In the genomic region with DNA sequence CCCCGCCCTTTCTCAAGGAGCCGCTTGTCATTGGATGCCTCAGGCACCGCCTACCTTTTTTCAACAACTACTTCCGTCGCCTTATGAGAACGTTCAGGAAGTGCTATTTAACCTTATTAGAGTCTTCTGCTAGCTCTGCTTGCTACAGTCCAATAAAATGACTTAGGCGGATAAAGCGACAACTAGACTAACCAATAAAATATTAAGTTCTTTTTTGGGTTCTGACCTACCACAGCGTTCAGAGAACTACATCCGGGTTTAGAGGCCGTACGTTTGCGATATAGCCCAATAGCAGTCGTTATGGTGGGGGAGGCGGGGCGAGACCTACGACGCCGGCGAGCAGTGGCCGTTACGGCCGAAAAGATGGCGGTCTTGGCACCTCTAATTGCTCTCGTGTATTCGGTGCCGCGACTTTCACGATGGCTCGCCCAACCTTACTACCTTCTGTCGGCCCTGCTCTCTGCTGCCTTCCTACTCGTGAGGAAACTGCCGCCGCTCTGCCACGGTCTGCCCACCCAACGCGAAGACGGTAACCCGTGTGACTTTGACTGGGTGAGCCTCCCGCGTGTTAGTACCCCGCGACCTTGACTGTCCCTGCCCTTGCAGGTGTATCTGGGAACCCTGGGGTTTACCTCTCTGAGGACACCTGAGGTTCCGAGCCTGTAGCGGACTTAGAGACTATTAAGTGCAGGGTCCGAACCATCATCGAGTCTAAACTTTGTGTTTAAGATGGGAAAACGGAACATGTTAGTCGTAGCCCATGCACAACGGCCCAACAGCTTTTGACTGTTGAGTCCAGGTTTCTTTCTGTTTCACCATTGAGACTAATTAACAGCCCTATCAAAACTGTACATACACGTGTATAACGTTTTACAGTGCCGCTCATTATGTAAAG, we compare ENCODE assay signal across 1 cellular context.
TF ChIP-seq lines count a peak whose summit lies in the region.

A gene with protein sequence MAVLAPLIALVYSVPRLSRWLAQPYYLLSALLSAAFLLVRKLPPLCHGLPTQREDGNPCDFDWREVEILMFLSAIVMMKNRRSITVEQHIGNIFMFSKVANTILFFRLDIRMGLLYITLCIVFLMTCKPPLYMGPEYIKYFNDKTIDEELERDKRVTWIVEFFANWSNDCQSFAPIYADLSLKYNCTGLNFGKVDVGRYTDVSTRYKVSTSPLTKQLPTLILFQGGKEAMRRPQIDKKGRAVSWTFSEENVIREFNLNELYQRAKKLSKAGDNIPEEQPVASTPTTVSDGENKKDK (plus strand): TSS at position 338 of the 895 bp plus-strand sequence. CDS start 26 bp downstream, at position 364.

TF ChIP-seq in HepG2, 621 proteins besides CTCF, POLR2A, EP300 and RAD21 (continued from another document and continues in another):
- TF ChIP-seq SP4 (CRISPR knock-in tag; IDR thresholded peaks at IDR 0.05) (peak; percentile 55; the same call in 1 of the 2 replicates), POGZ (CRISPR knock-in tag; IDR thresholded peaks at IDR 0.05) (peak; percentile 76), SRF (IDR thresholded peaks at IDR 0.05; ENCODE audit: low read depth, low read length) (peak; percentile 91), ZNF713 (CRISPR knock-in tag; IDR thresholded peaks at IDR 0.05) (no peak), U2AF1 (optimal IDR thresholded peaks at IDR 0.05; ENCODE audit: low read depth, low read length) (no peak), ZNF136 (CRISPR knock-in tag; IDR thresholded peaks at IDR 0.05; ENCODE audit: low read depth) (no peak), RFXAP (CRISPR knock-in tag; IDR thresholded peaks at IDR 0.05; ENCODE audit: borderline replicate concordance) (0 out of 2 replicates have a peak, but pooled peaks have one; percentile 23), DNMT1 (CRISPR knock-in tag; IDR thresholded peaks at IDR 0.05) (no peak), SKI (IDR thresholded peaks at IDR 0.05; ENCODE audit: partially characterized antibody) (no peak), ZNF274 (CRISPR knock-in tag; IDR thresholded peaks at IDR 0.05) (0 out of 2 replicates have a peak, but pooled peaks have one; percentile 21), ISX (CRISPR knock-in tag; conservative IDR thresholded peaks at IDR 0.05) (no peak), MYC (CRISPR knock-in tag; IDR thresholded peaks at IDR 0.05; ENCODE audit: borderline replicate concordance) (peak; percentile 91), ZNF326 (CRISPR knock-in tag; IDR thresholded peaks at IDR 0.05; ENCODE audit: borderline replicate concordance) (no peak), NR2F2 (IDR thresholded peaks at IDR 0.05; ENCODE audit: borderline replicate concordance, low read depth) (no peak; the same call in 1 of the 2 replicates), IRX3 (CRISPR knock-in tag; IDR thresholded peaks at IDR 0.05; ENCODE audit: borderline replicate concordance, low read depth) (no peak), STAG1 (CRISPR knock-in tag; IDR thresholded peaks at IDR 0.05) (no peak), CEBPB (IDR thresholded peaks at IDR 0.05; ENCODE audit: borderline replicate concordance, low read depth, low read length) (no peak), ZNF335 (CRISPR knock-in tag; IDR thresholded peaks at IDR 0.05) (no peak), ZSCAN29 (CRISPR knock-in tag; conservative IDR thresholded peaks at IDR 0.05) (no peak), ZNF232 (CRISPR knock-in tag; IDR thresholded peaks at IDR 0.05; ENCODE audit: borderline replicate concordance) (no peak), SRY (CRISPR knock-in tag; IDR thresholded peaks at IDR 0.05) (no peak), ONECUT2 (CRISPR knock-in tag; IDR thresholded peaks at IDR 0.05) (no peak), ZBTB20 (CRISPR knock-in tag; IDR thresholded peaks at IDR 0.05; ENCODE audit: borderline replicate concordance, low read depth) (no peak), ZNF720 (CRISPR knock-in tag; IDR thresholded peaks at IDR 0.05) (no peak), ZKSCAN8 (CRISPR knock-in tag; IDR thresholded peaks at IDR 0.05; ENCODE audit: borderline replicate concordance) (no peak), ZFP37 (CRISPR knock-in tag; IDR thresholded peaks at IDR 0.05; ENCODE audit: borderline replicate concordance) (no peak), FOXK2 (IDR thresholded peaks at IDR 0.05) (0 out of 2 replicates have a peak, but pooled peaks have one; percentile 40), HOXA9 (CRISPR knock-in tag; IDR thresholded peaks at IDR 0.05; ENCODE audit: borderline replicate concordance) (no peak), MIXL1 (CRISPR knock-in tag; IDR thresholded peaks at IDR 0.05) (peak; percentile 58; the same call in 1 of the 2 replicates), MXD4 (CRISPR knock-in tag; IDR thresholded peaks at IDR 0.05) (no peak)
- TF ChIP-seq, protein P1, sequence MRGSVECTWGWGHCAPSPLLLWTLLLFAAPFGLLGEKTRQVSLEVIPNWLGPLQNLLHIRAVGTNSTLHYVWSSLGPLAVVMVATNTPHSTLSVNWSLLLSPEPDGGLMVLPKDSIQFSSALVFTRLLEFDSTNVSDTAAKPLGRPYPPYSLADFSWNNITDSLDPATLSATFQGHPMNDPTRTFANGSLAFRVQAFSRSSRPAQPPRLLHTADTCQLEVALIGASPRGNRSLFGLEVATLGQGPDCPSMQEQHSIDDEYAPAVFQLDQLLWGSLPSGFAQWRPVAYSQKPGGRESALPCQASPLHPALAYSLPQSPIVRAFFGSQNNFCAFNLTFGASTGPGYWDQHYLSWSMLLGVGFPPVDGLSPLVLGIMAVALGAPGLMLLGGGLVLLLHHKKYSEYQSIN (CRISPR knock-in tag; IDR thresholded peaks at IDR 0.05; ENCODE audit: borderline replicate concordance): no peak
- TF ChIP-seq, protein P2, sequence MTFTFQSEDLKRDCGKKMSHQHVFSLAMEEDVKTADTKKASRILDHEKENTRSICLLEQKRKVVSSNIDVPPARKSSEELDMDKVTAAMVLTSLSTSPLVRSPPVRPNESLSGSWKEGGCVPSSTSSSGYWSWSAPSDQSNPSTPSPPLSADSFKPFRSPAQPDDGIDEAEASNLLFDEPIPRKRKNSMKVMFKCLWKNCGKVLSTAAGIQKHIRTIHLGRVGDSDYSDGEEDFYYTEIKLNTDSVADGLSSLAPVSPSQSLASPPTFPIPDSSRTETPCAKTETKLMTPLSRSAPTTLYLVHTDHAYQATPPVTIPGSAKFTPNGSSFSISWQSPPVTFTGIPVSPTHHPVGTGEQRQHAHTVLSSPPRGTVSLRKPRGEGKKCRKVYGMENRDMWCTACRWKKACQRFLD (CRISPR knock-in tag; IDR thresholded peaks at IDR 0.05; ENCODE audit: borderline replicate concordance): no peak; the same call in 1 of the 2 replicates
- TF ChIP-seq, protein P3, sequence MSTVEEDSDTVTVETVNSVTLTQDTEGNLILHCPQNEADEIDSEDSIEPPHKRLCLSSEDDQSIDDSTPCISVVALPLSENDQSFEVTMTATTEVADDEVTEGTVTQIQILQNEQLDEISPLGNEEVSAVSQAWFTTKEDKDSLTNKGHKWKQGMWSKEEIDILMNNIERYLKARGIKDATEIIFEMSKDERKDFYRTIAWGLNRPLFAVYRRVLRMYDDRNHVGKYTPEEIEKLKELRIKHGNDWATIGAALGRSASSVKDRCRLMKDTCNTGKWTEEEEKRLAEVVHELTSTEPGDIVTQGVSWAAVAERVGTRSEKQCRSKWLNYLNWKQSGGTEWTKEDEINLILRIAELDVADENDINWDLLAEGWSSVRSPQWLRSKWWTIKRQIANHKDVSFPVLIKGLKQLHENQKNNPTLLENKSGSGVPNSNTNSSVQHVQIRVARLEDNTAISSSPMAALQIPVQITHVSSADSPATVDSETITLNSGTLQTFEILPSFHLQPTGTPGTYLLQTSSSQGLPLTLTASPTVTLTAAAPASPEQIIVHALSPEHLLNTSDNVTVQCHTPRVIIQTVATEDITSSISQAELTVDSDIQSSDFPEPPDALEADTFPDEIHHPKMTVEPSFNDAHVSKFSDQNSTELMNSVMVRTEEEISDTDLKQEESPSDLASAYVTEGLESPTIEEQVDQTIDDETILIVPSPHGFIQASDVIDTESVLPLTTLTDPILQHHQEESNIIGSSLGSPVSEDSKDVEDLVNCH (CRISPR knock-in tag; IDR thresholded peaks at IDR 0.05): no peak
- TF ChIP-seq, protein P4, sequence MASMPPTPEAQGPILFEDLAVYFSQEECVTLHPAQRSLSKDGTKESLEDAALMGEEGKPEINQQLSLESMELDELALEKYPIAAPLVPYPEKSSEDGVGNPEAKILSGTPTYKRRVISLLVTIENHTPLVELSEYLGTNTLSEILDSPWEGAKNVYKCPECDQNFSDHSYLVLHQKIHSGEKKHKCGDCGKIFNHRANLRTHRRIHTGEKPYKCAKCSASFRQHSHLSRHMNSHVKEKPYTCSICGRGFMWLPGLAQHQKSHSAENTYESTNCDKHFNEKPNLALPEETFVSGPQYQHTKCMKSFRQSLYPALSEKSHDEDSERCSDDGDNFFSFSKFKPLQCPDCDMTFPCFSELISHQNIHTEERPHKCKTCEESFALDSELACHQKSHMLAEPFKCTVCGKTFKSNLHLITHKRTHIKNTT (CRISPR knock-in tag; IDR thresholded peaks at IDR 0.05): no peak
- TF ChIP-seq, protein P5, sequence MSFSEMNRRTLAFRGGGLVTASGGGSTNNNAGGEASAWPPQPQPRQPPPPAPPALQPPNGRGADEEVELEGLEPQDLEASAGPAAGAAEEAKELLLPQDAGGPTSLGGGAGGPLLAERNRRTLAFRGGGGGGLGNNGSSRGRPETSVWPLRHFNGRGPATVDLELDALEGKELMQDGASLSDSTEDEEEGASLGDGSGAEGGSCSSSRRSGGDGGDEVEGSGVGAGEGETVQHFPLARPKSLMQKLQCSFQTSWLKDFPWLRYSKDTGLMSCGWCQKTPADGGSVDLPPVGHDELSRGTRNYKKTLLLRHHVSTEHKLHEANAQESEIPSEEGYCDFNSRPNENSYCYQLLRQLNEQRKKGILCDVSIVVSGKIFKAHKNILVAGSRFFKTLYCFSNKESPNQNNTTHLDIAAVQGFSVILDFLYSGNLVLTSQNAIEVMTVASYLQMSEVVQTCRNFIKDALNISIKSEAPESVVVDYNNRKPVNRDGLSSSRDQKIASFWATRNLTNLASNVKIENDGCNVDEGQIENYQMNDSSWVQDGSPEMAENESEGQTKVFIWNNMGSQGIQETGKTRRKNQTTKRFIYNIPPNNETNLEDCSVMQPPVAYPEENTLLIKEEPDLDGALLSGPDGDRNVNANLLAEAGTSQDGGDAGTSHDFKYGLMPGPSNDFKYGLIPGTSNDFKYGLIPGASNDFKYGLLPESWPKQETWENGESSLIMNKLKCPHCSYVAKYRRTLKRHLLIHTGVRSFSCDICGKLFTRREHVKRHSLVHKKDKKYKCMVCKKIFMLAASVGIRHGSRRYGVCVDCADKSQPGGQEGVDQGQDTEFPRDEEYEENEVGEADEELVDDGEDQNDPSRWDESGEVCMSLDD (CRISPR knock-in tag; IDR thresholded peaks at IDR 0.05; ENCODE audit: borderline replicate concordance): no peak
- TF ChIP-seq, protein P6, sequence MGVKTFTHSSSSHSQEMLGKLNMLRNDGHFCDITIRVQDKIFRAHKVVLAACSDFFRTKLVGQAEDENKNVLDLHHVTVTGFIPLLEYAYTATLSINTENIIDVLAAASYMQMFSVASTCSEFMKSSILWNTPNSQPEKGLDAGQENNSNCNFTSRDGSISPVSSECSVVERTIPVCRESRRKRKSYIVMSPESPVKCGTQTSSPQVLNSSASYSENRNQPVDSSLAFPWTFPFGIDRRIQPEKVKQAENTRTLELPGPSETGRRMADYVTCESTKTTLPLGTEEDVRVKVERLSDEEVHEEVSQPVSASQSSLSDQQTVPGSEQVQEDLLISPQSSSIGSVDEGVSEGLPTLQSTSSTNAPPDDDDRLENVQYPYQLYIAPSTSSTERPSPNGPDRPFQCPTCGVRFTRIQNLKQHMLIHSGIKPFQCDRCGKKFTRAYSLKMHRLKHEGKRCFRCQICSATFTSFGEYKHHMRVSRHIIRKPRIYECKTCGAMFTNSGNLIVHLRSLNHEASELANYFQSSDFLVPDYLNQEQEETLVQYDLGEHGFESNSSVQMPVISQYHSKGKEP (CRISPR knock-in tag; IDR thresholded peaks at IDR 0.05): no peak
- TF ChIP-seq, protein P7, sequence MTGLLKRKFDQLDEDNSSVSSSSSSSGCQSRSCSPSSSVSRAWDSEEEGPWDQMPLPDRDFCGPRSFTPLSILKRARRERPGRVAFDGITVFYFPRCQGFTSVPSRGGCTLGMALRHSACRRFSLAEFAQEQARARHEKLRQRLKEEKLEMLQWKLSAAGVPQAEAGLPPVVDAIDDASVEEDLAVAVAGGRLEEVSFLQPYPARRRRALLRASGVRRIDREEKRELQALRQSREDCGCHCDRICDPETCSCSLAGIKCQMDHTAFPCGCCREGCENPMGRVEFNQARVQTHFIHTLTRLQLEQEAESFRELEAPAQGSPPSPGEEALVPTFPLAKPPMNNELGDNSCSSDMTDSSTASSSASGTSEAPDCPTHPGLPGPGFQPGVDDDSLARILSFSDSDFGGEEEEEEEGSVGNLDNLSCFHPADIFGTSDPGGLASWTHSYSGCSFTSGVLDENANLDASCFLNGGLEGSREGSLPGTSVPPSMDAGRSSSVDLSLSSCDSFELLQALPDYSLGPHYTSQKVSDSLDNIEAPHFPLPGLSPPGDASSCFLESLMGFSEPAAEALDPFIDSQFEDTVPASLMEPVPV (CRISPR knock-in tag; IDR thresholded peaks at IDR 0.05): 0 out of 2 replicates have a peak, but pooled peaks have one; percentile 29
- TF ChIP-seq, protein P8, sequence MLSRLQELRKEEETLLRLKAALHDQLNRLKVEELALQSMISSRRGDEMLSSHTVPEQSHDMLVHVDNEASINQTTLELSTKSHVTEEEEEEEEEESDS (CRISPR knock-in tag; IDR thresholded peaks at IDR 0.05; ENCODE audit: borderline replicate concordance): no peak
- TF ChIP-seq, protein P9, sequence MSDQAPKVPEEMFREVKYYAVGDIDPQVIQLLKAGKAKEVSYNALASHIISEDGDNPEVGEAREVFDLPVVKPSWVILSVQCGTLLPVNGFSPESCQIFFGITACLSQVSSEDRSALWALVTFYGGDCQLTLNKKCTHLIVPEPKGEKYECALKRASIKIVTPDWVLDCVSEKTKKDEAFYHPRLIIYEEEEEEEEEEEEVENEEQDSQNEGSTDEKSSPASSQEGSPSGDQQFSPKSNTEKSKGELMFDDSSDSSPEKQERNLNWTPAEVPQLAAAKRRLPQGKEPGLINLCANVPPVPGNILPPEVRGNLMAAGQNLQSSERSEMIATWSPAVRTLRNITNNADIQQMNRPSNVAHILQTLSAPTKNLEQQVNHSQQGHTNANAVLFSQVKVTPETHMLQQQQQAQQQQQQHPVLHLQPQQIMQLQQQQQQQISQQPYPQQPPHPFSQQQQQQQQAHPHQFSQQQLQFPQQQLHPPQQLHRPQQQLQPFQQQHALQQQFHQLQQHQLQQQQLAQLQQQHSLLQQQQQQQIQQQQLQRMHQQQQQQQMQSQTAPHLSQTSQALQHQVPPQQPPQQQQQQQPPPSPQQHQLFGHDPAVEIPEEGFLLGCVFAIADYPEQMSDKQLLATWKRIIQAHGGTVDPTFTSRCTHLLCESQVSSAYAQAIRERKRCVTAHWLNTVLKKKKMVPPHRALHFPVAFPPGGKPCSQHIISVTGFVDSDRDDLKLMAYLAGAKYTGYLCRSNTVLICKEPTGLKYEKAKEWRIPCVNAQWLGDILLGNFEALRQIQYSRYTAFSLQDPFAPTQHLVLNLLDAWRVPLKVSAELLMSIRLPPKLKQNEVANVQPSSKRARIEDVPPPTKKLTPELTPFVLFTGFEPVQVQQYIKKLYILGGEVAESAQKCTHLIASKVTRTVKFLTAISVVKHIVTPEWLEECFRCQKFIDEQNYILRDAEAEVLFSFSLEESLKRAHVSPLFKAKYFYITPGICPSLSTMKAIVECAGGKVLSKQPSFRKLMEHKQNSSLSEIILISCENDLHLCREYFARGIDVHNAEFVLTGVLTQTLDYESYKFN (CRISPR knock-in tag; conservative IDR thresholded peaks at IDR 0.05): no peak
- TF ChIP-seq, protein P10, sequence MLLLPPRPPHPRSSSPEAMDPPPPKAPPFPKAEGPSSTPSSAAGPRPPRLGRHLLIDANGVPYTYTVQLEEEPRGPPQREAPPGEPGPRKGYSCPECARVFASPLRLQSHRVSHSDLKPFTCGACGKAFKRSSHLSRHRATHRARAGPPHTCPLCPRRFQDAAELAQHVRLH (CRISPR knock-in tag; IDR thresholded peaks at IDR 0.05; ENCODE audit: borderline replicate concordance, low read depth): peak; percentile 58; the same call in 1 of the 2 replicates
